Comparison of ENCODE assay signal across 8 cellular contexts in genomic region chr9:27548055-27548741, GRCh38. TPM values are rescaled to one million over a fixed set of nuclear protein-coding genes. Genes with fewer than 3 reads are reported as not detected.
DNase-seq lines count a peak whose midpoint lies in the region; ATAC-seq, FAIRE-seq and TF ChIP-seq lines count a peak whose summit lies in the region.

No MANE protein-coding gene starts in this region.

- no peaks in the 10 kb centered on the region for H3K9me2 ChIP-seq in PC-3 (replicated peaks; ENCODE audit: low read length)

- H3K4me2 ChIP-seq in PC-3 (ENCODE audit: low read length) = no peak overlapping the region
- H3K4me2 ChIP-seq in fibroblast of lung (ENCODE audit: extremely low read depth, insufficient read depth, low read length) = no peak overlapping the region

- peak; percentile 64 for FAIRE-seq in GM19239 (lab: Jason Lieb, UNC)

- TF ChIP-seq CTCF in PC-3 (conservative IDR thresholded peaks at IDR 0.05; ENCODE audit: low read depth, low read length) (peak; percentile 60), fibroblast of lung (conservative IDR thresholded peaks at IDR 0.05 in 1 of 2, IDR thresholded peaks at IDR 0.05 in 1 of 2; ENCODE audit: low read depth in 1 of 2, low read length in 2 of 2) (peak; percentile 47 to 50)

- DNase-seq in AG08395 (ENCODE audit: low spot score) = peak; percentile 56
- DNase-seq in GM19239 (ENCODE audit: insufficient read length, low spot score) = no peak
- peak; percentile 43 for DNase-seq in PC-3
- peak in 1 of 2 donors; percentile 74 for DNase-seq in fibroblast of lung (ENCODE audit: low read depth in 2 of 2)
- DNase-seq in pons (ENCODE audit: low spot score) = peak; percentile 86
- no peak for DNase-seq in GOT3 (lab: John Stamatoyannopoulos, UW)
- DNase-seq in NCI-H2029 (lab: John Stamatoyannopoulos, UW) = no peak
- no peak for DNase-seq in posterior cingulate gyrus

- H3K36me3 ChIP-seq in PC-3 (ENCODE audit: low read depth, low read length) (no peaks in the 10 kb centered on the region), fibroblast of lung (ENCODE audit: control insufficient read depth, insufficient read depth, low read length) (no peaks in the 10 kb centered on the region)

- no peaks in the 10 kb centered on the region for H3K4me1 ChIP-seq in PC-3 (ENCODE audit: insufficient read depth, low read length)
- no peaks in the 10 kb centered on the region for H3K4me1 ChIP-seq in fibroblast of lung (ENCODE audit: control insufficient read depth, extremely low read depth, insufficient read depth, low read length)

- no peaks in the 10 kb centered on the region for H3K27me3 ChIP-seq in PC-3 (ENCODE audit: low read length)
- H3K27me3 ChIP-seq in fibroblast of lung (ENCODE audit: control insufficient read depth, insufficient read depth, low read length) = no peaks in the 10 kb centered on the region

- H2AFZ ChIP-seq in PC-3 (ENCODE audit: low read length) (no peak overlapping the region), fibroblast of lung (ENCODE audit: low read length) (no peak overlapping the region)

- no peaks in the 10 kb centered on the region for H3K9me3 ChIP-seq in PC-3 (ENCODE audit: low read length)
- no peaks in the 10 kb centered on the region for H3K9me3 ChIP-seq in fibroblast of lung (ENCODE audit: control insufficient read depth, insufficient read depth, low read depth, low read length)

- H4K20me1 ChIP-seq in PC-3 (ENCODE audit: low read length) (no peaks in the 10 kb centered on the region), fibroblast of lung (ENCODE audit: control insufficient read depth, extremely low read depth, insufficient read depth, low read length) (no peaks in the 10 kb centered on the region)

- H3K27ac ChIP-seq in PC-3 (ENCODE audit: low read length) = no peak overlapping the region
- no peak overlapping the region for H3K27ac ChIP-seq in fibroblast of lung (ENCODE audit: insufficient read depth, low read length)

- ATAC-seq in PC-3 = peak; percentile 43; the same call in 1 of the 2 replicates

- H3F3A ChIP-seq in PC-3 (ENCODE audit: low read length, unreplicated experiment) = no peaks in the 10 kb centered on the region

- CTCF ChIA-PET in PC-3 (lab: Charles Lee) = no interaction called here

- H3K79me2 ChIP-seq in PC-3 (ENCODE audit: low read length) (no peaks in the 10 kb centered on the region), fibroblast of lung (ENCODE audit: control insufficient read depth, insufficient read depth, low read length) (no peaks in the 10 kb centered on the region)

- POLR2A ChIA-PET in PC-3 (lab: Charles Lee; ENCODE audit: unreplicated experiment) = no interaction called here

- H3K4me3 ChIP-seq in PC-3 (ENCODE audit: low read length) (no peak overlapping the region), fibroblast of lung (replicated peaks in 1 of 4; ENCODE audit: control extremely low read depth in 1 of 4, insufficient read depth in 1 of 4, low read depth in 3 of 4, low read length in 4 of 4) (no peak overlapping the region)

- BruUV-seq in PC-3 (replicated peaks; lab: Mats Ljungman, UMichigan) = no TSS peak

- H3K9ac ChIP-seq in PC-3 (ENCODE audit: low read length) (no peak overlapping the region), fibroblast of lung (ENCODE audit: insufficient read depth, low read length) (no peak overlapping the region)

- intact Hi-C loops in PC-3 (cut with micrococcal nuclease) (loop anchor here (1.0 to 10.0 kb wide), 2 partner anchors 215 to 513 kb away; no protein-coding TSS in a partner anchor), posterior cingulate gyrus (cut with DNase I) (loop anchor here (1.0 to 10.0 kb wide), 3 partner anchors 216 to 513 kb away; no protein-coding TSS in a partner anchor)

RNA-seq across cellular contexts. Expression of gene MOB3B, which starts 18.6 kb away (rescaled TPM):
- total RNA-seq in PC-3 (2014; rRNA removed) (2.6 TPM in 2 replicates), fibroblast of lung (under 0.01 TPM in 2 replicates)
- polyA plus RNA-seq in fibroblast of lung = 0.12 and 0.15 TPM in 2 replicates
- polyA plus RNA-seq in fibroblast of lung (2012) = 0.06 and 0.08 TPM in 2 replicates
- 0.20 and 0.56 TPM in 2 replicates for polyA minus RNA-seq in fibroblast of lung (ENCODE audit: low replicate concordance)

RNA-seq across cellular contexts. Expression of gene IFNK, which starts 24.1 kb away (rescaled TPM):
- not detected in 2 replicates for total RNA-seq in PC-3 (2014; rRNA removed)
- not detected in 2 replicates for total RNA-seq in fibroblast of lung
- not detected in 2 replicates for polyA plus RNA-seq in fibroblast of lung
- polyA plus RNA-seq in fibroblast of lung (2012) = not detected in 2 replicates
- polyA minus RNA-seq in fibroblast of lung (ENCODE audit: low replicate concordance) = not detected in 2 replicates

RNA-seq across cellular contexts. Expression of gene C9orf72, which starts 25.1 kb away (rescaled TPM):
- 7.9 and 10.4 TPM in 2 replicates for total RNA-seq in PC-3 (2014; rRNA removed)
- total RNA-seq in fibroblast of lung = 4.1 and 4.5 TPM in 2 replicates
- 3.6 and 3.8 TPM in 2 replicates for polyA plus RNA-seq in fibroblast of lung
- polyA plus RNA-seq in fibroblast of lung (2012) = 2.5 and 2.7 TPM in 2 replicates
- 0.75 TPM in 1 of 2 replicates, not detected in the other for polyA minus RNA-seq in fibroblast of lung (ENCODE audit: low replicate concordance)

Comparison
In these comparisons a context has a peak if more than half of its experiments do, and no peak if none do; other contexts are left out.
1. DNase-seq: peak in AG08395 (single experiment), PC-3 (single experiment) and pons (single experiment); none in GM19239 (single experiment), GOT3 (single experiment), NCI-H2029 (single experiment) and posterior cingulate gyrus (0 of 10).